ENCODE assay signal across 34 cellular contexts in the genomic region with DNA sequence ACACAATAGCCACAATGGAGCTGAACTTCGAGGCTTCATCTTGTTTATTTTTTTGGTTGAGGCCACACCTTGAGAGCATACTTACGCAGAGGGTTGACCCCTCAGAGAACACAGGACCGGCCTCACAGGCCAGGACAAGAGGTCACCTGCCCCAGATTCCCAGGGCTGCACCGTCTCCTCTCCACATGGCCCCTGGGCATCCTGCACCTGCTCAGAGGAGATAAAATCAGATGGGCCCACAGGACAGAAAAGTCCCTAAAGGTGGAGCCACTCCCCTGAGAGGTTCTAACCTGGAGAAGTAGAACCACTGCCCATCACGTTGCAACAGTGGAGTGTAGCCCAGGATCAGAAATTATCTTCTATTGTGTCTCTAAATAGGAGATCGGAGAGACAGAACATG. TPM values are rescaled to one million over a fixed set of nuclear protein-coding genes. Genes with fewer than 3 reads are reported as not detected.
"Had no signal": no experiment of that assay in that cellular context is flagged by ENCODE, and none has a peak within 500 bp of the region (broad histone marks: within the 10 kb centered on the region; RNA-seq: fewer than 3 reads in every experiment).

No MANE protein-coding gene starts in this region.

- H3K27ac Mint-ChIP-seq: activated CD4-positive, alpha-beta memory T cell treated with anti-CD3 and anti-CD28 coated beads for 36 hours; activated CD4-positive, alpha-beta T cell treated with anti-CD3 and anti-CD28 coated beads for 36 hours; activated CD4-positive, alpha-beta T cell treated with anti-CD3 and anti-CD28 coated beads, Interleukin-2, amount 10 ng/mL, durations not matched to agents 24 days and 14 days; activated CD8-positive, alpha-beta memory T cell treated with anti-CD3 and anti-CD28 coated beads, Interleukin-2, amount 10 ng/mL, durations not matched to agents 7 days and 5 days; activated CD8-positive, alpha-beta T cell treated with anti-CD3 and anti-CD28 coated beads, Interleukin-2, amount 10 ng/mL, durations not matched to agents 7 days and 5 days; activated naive CD4-positive, alpha-beta T cell treated with anti-CD3 and anti-CD28 coated beads for 36 hours; activated naive CD4-positive, alpha-beta T cell treated with anti-CD3 and anti-CD28 coated beads, Interleukin-2, amount 50 U/mL, for 24 hours; activated naive CD8-positive, alpha-beta T cell treated with anti-CD3 and anti-CD28 coated beads for 36 hours; activated naive CD8-positive, alpha-beta T cell treated with anti-CD3 and anti-CD28 coated beads, Interleukin-2, amount 50 U/mL, for 24 hours; activated T-helper 1 cell treated with anti-CD3 and anti-CD28 coated beads, Interleukin-12 subunit alpha, Interleukin-12 subunit beta, Interleukin-2, Interleukin-4 antibody, amounts not matched to agents 30 ng/mL and 10 ng/mL and 1 ng/mL, durations not matched to agents 14 hours and 24 hours and 36 hours; activated T-helper 2 cell treated with anti-CD3 and anti-CD28 coated beads, Interferon-gamma antibody, Interleukin-2, Interleukin-4, amounts not matched to agents 10 μg/mL and 5 μg/mL and 100 μg/mL, durations not matched to agents 14 hours and 24 hours and 36 hours had no signal

- ATAC-seq: activated CD4-positive, alpha-beta T cell treated with anti-CD3 and anti-CD28 coated beads for 36 hours; activated CD8-positive, alpha-beta memory T cell treated with anti-CD3 and anti-CD28 coated beads, Interleukin-2, amount 10 ng/mL, durations not matched to agents 7 days and 5 days; activated CD8-positive, alpha-beta T cell treated with anti-CD3 and anti-CD28 coated beads, Interleukin-2, amount 10 ng/mL, durations not matched to agents 7 days and 5 days; activated naive CD8-positive, alpha-beta T cell treated with anti-CD3 and anti-CD28 coated beads, Interleukin-2, amount 50 U/mL, for 24 hours; body of pancreas; foreskin keratinocyte; gastrocnemius medialis had no signal

- H3K27me3 ChIP-seq: adrenal gland, body of pancreas, colonic mucosa, esophagus muscularis mucosa, foreskin keratinocyte, gastrocnemius medialis had no signal

- H3K4me3 ChIP-seq: adrenal gland, body of pancreas, colonic mucosa, esophagus muscularis mucosa, gastrocnemius medialis had no signal

- H3K4me1 ChIP-seq: adrenal gland, colonic mucosa, foreskin keratinocyte, gastrocnemius medialis had no signal

- H3K27me3 Mint-ChIP-seq: activated naive CD4-positive, alpha-beta T cell treated with anti-CD3 and anti-CD28 coated beads, Interleukin-2, amount 50 U/mL, for 24 hours; activated naive CD8-positive, alpha-beta T cell treated with anti-CD3 and anti-CD28 coated beads, Interleukin-2, amount 50 U/mL, for 24 hours had no signal

- H3K9me3 Mint-ChIP-seq: activated CD4-positive, alpha-beta memory T cell treated with anti-CD3 and anti-CD28 coated beads for 36 hours; activated CD4-positive, alpha-beta T cell treated with anti-CD3 and anti-CD28 coated beads, Interleukin-2, amount 10 ng/mL, durations not matched to agents 24 days and 14 days; activated naive CD4-positive, alpha-beta T cell treated with anti-CD3 and anti-CD28 coated beads, Interleukin-2, amount 50 U/mL, for 24 hours; activated naive CD8-positive, alpha-beta T cell treated with anti-CD3 and anti-CD28 coated beads for 36 hours; activated naive CD8-positive, alpha-beta T cell treated with anti-CD3 and anti-CD28 coated beads, Interleukin-2, amount 50 U/mL, for 24 hours; activated T-helper 1 cell treated with anti-CD3 and anti-CD28 coated beads, Interleukin-12 subunit alpha, Interleukin-12 subunit beta, Interleukin-2, Interleukin-4 antibody, amounts not matched to agents 30 ng/mL and 10 ng/mL and 1 ng/mL, durations not matched to agents 14 hours and 24 hours and 36 hours; activated T-helper 2 cell treated with anti-CD3 and anti-CD28 coated beads, Interferon-gamma antibody, Interleukin-2, Interleukin-4, amounts not matched to agents 10 μg/mL and 5 μg/mL and 100 μg/mL, durations not matched to agents 14 hours and 24 hours and 36 hours had no signal

- H3K4me3 Mint-ChIP-seq: activated CD4-positive, alpha-beta memory T cell treated with anti-CD3 and anti-CD28 coated beads for 36 hours; activated CD4-positive, alpha-beta T cell treated with anti-CD3 and anti-CD28 coated beads for 36 hours; activated CD4-positive, alpha-beta T cell treated with anti-CD3 and anti-CD28 coated beads, Interleukin-2, amount 10 ng/mL, durations not matched to agents 24 days and 14 days; activated CD8-positive, alpha-beta memory T cell treated with anti-CD3 and anti-CD28 coated beads, Interleukin-2, amount 10 ng/mL, durations not matched to agents 7 days and 5 days; activated CD8-positive, alpha-beta T cell treated with anti-CD3 and anti-CD28 coated beads, Interleukin-2, amount 10 ng/mL, durations not matched to agents 7 days and 5 days; activated naive CD4-positive, alpha-beta T cell treated with anti-CD3 and anti-CD28 coated beads for 36 hours; activated naive CD4-positive, alpha-beta T cell treated with anti-CD3 and anti-CD28 coated beads, Interleukin-2, amount 50 U/mL, for 24 hours; activated naive CD8-positive, alpha-beta T cell treated with anti-CD3 and anti-CD28 coated beads for 36 hours; activated naive CD8-positive, alpha-beta T cell treated with anti-CD3 and anti-CD28 coated beads, Interleukin-2, amount 50 U/mL, for 24 hours; activated T-helper 1 cell treated with anti-CD3 and anti-CD28 coated beads, Interleukin-12 subunit alpha, Interleukin-12 subunit beta, Interleukin-2, Interleukin-4 antibody, amounts not matched to agents 30 ng/mL and 10 ng/mL and 1 ng/mL, durations not matched to agents 14 hours and 24 hours and 36 hours had no signal

- H3K36me3 ChIP-seq: adrenal gland, colonic mucosa, gastrocnemius medialis had no signal

- DNase-seq: activated CD4-positive, alpha-beta memory T cell treated with anti-CD3 and anti-CD28 coated beads for 36 hours; activated CD4-positive, alpha-beta T cell treated with anti-CD3 and anti-CD28 coated beads for 36 hours; activated CD4-positive, alpha-beta T cell treated with anti-CD3 and anti-CD28 coated beads, Interleukin-2, amount 10 ng/mL, durations not matched to agents 24 days and 14 days; activated CD4-positive, CD25-positive, alpha-beta regulatory T cell; activated CD4-positive, CD25-positive, alpha-beta regulatory T cell treated with anti-CD3 and anti-CD28 coated beads, Interleukin-2, amount 50 U/mL, for 72 hours; activated CD8-positive, alpha-beta memory T cell treated with anti-CD3 and anti-CD28 coated beads, Interleukin-2, amount 10 ng/mL, durations not matched to agents 7 days and 5 days; activated CD8-positive, alpha-beta memory T cell treated with anti-CD3 and anti-CD28 coated beads, Interleukin-2, amount 50 U/mL, for 4 hours; activated CD8-positive, alpha-beta T cell treated with anti-CD3 and anti-CD28 coated beads, Interleukin-2, amount 10 ng/mL, durations not matched to agents 7 days and 5 days; activated effector memory CD4-positive, alpha-beta T cell treated with anti-CD3 and anti-CD28 coated beads, Interleukin-2, amount 50 U/mL, for 16 hours; activated naive CD4-positive, alpha-beta T cell treated with anti-CD3 and anti-CD28 coated beads for 36 hours; activated naive CD8-positive, alpha-beta T cell treated with anti-CD3 and anti-CD28 coated beads for 36 hours; activated naive CD8-positive, alpha-beta T cell treated with anti-CD3 and anti-CD28 coated beads, Interleukin-2, amount 50 U/mL, for 24 hours; activated T-cell treated with anti-CD3 and anti-CD28 coated beads, Interleukin-2, amount 50 U/mL, for 1 hour; activated T-cell treated with anti-CD3 and anti-CD28 coated beads, Interleukin-2, amount 50 U/mL, for 48 hours; amygdala; aorta; body of pancreas; central memory CD4-positive, alpha-beta T cell; cerebellar nuclear complex; colonic mucosa; effector CD8-positive, alpha-beta T cell; erythroblast; foreskin keratinocyte; gastrocnemius medialis; glutamatergic neuron; T-helper 2 cell had no signal

- H3K36me3 Mint-ChIP-seq: activated CD4-positive, alpha-beta memory T cell treated with anti-CD3 and anti-CD28 coated beads for 36 hours; activated CD8-positive, alpha-beta memory T cell treated with anti-CD3 and anti-CD28 coated beads, Interleukin-2, amount 10 ng/mL, durations not matched to agents 7 days and 5 days had no signal

- H3K27ac ChIP-seq: adrenal gland, body of pancreas, colonic mucosa, esophagus muscularis mucosa, foreskin keratinocyte, gastrocnemius medialis had no signal

- H3K9me3 ChIP-seq: adrenal gland, body of pancreas, colonic mucosa, esophagus muscularis mucosa, gastrocnemius medialis had no signal

RNA-seq across cellular contexts. Expression of a gene that starts 1.1 kb away (rescaled TPM):
- total RNA-seq: activated CD4-positive, alpha-beta memory T cell treated with anti-CD3 and anti-CD28 coated beads for 36 hours; activated CD4-positive, alpha-beta T cell treated with anti-CD3 and anti-CD28 coated beads for 36 hours; activated CD4-positive, alpha-beta T cell treated with anti-CD3 and anti-CD28 coated beads, Interleukin-2, amount 10 ng/mL, durations not matched to agents 24 days and 14 days; activated CD8-positive, alpha-beta memory T cell treated with anti-CD3 and anti-CD28 coated beads for 36 hours; activated CD8-positive, alpha-beta memory T cell treated with anti-CD3 and anti-CD28 coated beads, Interleukin-2, amount 10 ng/mL, durations not matched to agents 7 days and 5 days; activated CD8-positive, alpha-beta T cell treated with anti-CD3 and anti-CD28 coated beads, Interleukin-2, amount 10 ng/mL, durations not matched to agents 7 days and 5 days; activated naive CD4-positive, alpha-beta T cell treated with anti-CD3 and anti-CD28 coated beads for 36 hours; activated naive CD8-positive, alpha-beta T cell treated with anti-CD3 and anti-CD28 coated beads for 36 hours; activated T-helper 1 cell treated with anti-CD3 and anti-CD28 coated beads, Interleukin-12 subunit alpha, Interleukin-12 subunit beta, Interleukin-2, Interleukin-4 antibody, amounts not matched to agents 30 ng/mL and 10 ng/mL and 1 ng/mL, durations not matched to agents 14 hours and 24 hours and 36 hours; activated T-helper 2 cell treated with anti-CD3 and anti-CD28 coated beads, Interferon-gamma antibody, Interleukin-2, Interleukin-4, amounts not matched to agents 10 μg/mL and 5 μg/mL and 100 μg/mL, durations not matched to agents 14 hours and 24 hours and 36 hours; adrenal gland; aorta; body of pancreas; colonic mucosa; dermis microvascular lymphatic vessel endothelial cell; esophagus muscularis mucosa; foreskin keratinocyte; gastrocnemius medialis; T-helper 1 cell treated with Interleukin-12 subunit alpha and Interleukin-12 subunit beta and Interleukin-4 antibody, amounts not matched to agents 30 ng/mL and 1 ng/mL, for 36 hours had no signal

RNA-seq across cellular contexts. Expression of a gene that starts 3.2 kb away (rescaled TPM):
- total RNA-seq: activated CD4-positive, alpha-beta memory T cell treated with anti-CD3 and anti-CD28 coated beads for 36 hours; activated CD4-positive, alpha-beta T cell treated with anti-CD3 and anti-CD28 coated beads for 36 hours; activated CD4-positive, alpha-beta T cell treated with anti-CD3 and anti-CD28 coated beads, Interleukin-2, amount 10 ng/mL, durations not matched to agents 24 days and 14 days; activated CD8-positive, alpha-beta memory T cell treated with anti-CD3 and anti-CD28 coated beads for 36 hours; activated CD8-positive, alpha-beta memory T cell treated with anti-CD3 and anti-CD28 coated beads, Interleukin-2, amount 10 ng/mL, durations not matched to agents 7 days and 5 days; activated CD8-positive, alpha-beta T cell treated with anti-CD3 and anti-CD28 coated beads, Interleukin-2, amount 10 ng/mL, durations not matched to agents 7 days and 5 days; activated naive CD4-positive, alpha-beta T cell treated with anti-CD3 and anti-CD28 coated beads for 36 hours; activated naive CD8-positive, alpha-beta T cell treated with anti-CD3 and anti-CD28 coated beads for 36 hours; activated T-helper 1 cell treated with anti-CD3 and anti-CD28 coated beads, Interleukin-12 subunit alpha, Interleukin-12 subunit beta, Interleukin-2, Interleukin-4 antibody, amounts not matched to agents 30 ng/mL and 10 ng/mL and 1 ng/mL, durations not matched to agents 14 hours and 24 hours and 36 hours; activated T-helper 2 cell treated with anti-CD3 and anti-CD28 coated beads, Interferon-gamma antibody, Interleukin-2, Interleukin-4, amounts not matched to agents 10 μg/mL and 5 μg/mL and 100 μg/mL, durations not matched to agents 14 hours and 24 hours and 36 hours; adrenal gland; aorta; body of pancreas; colonic mucosa; dermis microvascular lymphatic vessel endothelial cell; esophagus muscularis mucosa; foreskin keratinocyte; gastrocnemius medialis; T-helper 1 cell treated with Interleukin-12 subunit alpha and Interleukin-12 subunit beta and Interleukin-4 antibody, amounts not matched to agents 30 ng/mL and 1 ng/mL, for 36 hours had no signal
